In the genomic region with DNA sequence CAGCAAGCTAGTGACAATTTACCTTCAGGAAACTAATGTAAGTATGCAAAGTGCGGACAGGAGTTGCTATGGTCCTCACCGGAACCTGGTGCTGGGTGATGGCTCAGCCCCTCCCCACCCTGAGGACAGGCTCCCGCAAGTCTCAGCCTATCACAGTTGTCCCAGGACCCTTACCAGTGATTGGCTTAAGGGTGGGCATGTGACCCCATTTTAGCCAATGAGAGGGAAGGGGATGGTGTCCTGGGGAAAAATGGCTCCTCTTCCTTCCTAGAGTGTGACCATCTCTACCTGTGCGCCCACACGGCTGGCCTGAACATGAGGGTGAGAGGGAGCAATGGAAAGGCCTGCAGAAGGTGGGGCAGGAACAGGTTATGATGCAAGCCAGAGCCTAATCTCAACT, we compare ENCODE assay signal across 21 cellular contexts.
DNase-seq lines count a peak whose midpoint lies in the region; ATAC-seq, FAIRE-seq and TF ChIP-seq lines count a peak whose summit lies in the region.
"Had no signal": no experiment of that assay in that cellular context is flagged by ENCODE, and none has a peak within 500 bp of the region (broad histone marks: within the 10 kb centered on the region; RNA-seq: fewer than 3 reads in every experiment).

No MANE protein-coding gene starts in this region.

- no peaks in the 10 kb centered on the region for H3K36me3 Mint-ChIP-seq in immature natural killer cell
- H3K36me3 Mint-ChIP-seq: CD14-positive monocyte had no signal

- H3K27ac ChIP-seq in A549 (no peak overlapping the region), HCT116 (ENCODE audit: low read depth, low read length) (no peak overlapping the region)
- H3K27ac ChIP-seq: SK-N-MC had no signal

- FAIRE-seq in A549 (lab: Jason Lieb, UNC): no peak

- no peak overlapping the region for H3K4me3 Mint-ChIP-seq in immature natural killer cell
- H3K4me3 Mint-ChIP-seq: CD14-positive monocyte, H9 had no signal

- H3K27me3 ChIP-seq in HCT116 (ENCODE audit: insufficient read depth, low read length) (peaks cover 19% of the 10 kb centered on the region; the same call in 1 of the 2 replicates), HAP-1 (ENCODE audit: low read depth) (no peaks in the 10 kb centered on the region)

- H3K4me2 ChIP-seq in A549 (no peak overlapping the region), HCT116 (ENCODE audit: low read length) (peak overlapping the region; percentile 23; the same call in 1 of the 2 replicates)

- ATAC-seq in A549: no peak
- ATAC-seq in HCT116: peak; percentile 86
- no peak for ATAC-seq in GM18868 (IDR thresholded peaks at IDR 0.05; ENCODE audit: unreplicated experiment)
- ATAC-seq: Panc1, Right ventricle myocardium inferior had no signal

- H3K9me3 ChIP-seq in A549 (no peaks in the 10 kb centered on the region), HCT116 (ENCODE audit: control insufficient read depth in 1 of 2, insufficient read depth in 1 of 2, low read depth in 1 of 2, low read length in 2 of 2) (no peaks in the 10 kb centered on the region), HAP-1 (no peaks in the 10 kb centered on the region)

- in situ Hi-C loops in HAP-1 (cut with MboI; ENCODE audit: low sequenced_read_pairs): no loop called here

- H3K27ac Mint-ChIP-seq in immature natural killer cell: no peak overlapping the region
- H3K27ac Mint-ChIP-seq: CD14-positive monocyte had no signal

- CTCF ChIA-PET in A549 (lab: Yijun Ruan, JAX): interaction anchor here (0.9 to 1.4 kb wide), 3 partner anchors 18 to 422 kb away, joined by 3 to 5 read pairs (median 5); no protein-coding TSS in a partner anchor
- CTCF ChIA-PET in HCT116 (lab: Charles Lee): interaction anchor here (1.4 kb wide), 1 partner anchor 11 kb away, joined by 3 read pairs; no protein-coding TSS in a partner anchor

- H3K4me3 ChIP-seq in A549 (no peak overlapping the region), HCT116 (replicated peaks in 1 of 2; ENCODE audit: low read depth in 1 of 2, low read length in 2 of 2) (peak overlapping the region in 1 of 2 experiments; percentile 4; a peak in 1 of 4 replicates), HAP-1 (no peak overlapping the region)
- H3K4me3 ChIP-seq: SK-N-MC had no signal

- no peak for TF ChIP-seq CTCF in A549 (IDR thresholded peaks at IDR 0.05)
- TF ChIP-seq CTCF in HCT116 (IDR thresholded peaks at IDR 0.05 in 2 of 3, conservative IDR thresholded peaks at IDR 0.05 in 1 of 3; ENCODE audit: borderline replicate concordance in 1 of 3, insufficient read depth in 1 of 3, low read depth in 2 of 3, low read length in 2 of 3): no peak

- intact Hi-C loops in HCT116 (cut with micrococcal nuclease): no loop called here

- H2AFZ ChIP-seq in HCT116 (ENCODE audit: low read depth, low read length, poor library complexity, severe bottlenecking): peak overlapping the region; percentile 60

- peaks cover 0 to 2% (median 0%) of the 10 kb centered on the region in 6 donors for H3K9me3 Mint-ChIP-seq in immature natural killer cell

- H3K4me1 ChIP-seq in A549: no peaks in the 10 kb centered on the region
- peaks cover 0 to 3% of the 10 kb centered on the region in 2 experiments; a peak in 1 of 4 replicates for H3K4me1 ChIP-seq in HCT116 (ENCODE audit: control insufficient read depth in 1 of 2, insufficient read depth in 2 of 2, low read length in 2 of 2)
- no peaks in the 10 kb centered on the region for H3K4me1 ChIP-seq in HAP-1
- H3K4me1 ChIP-seq: Caco-2 had no signal

- TF ChIP-seq POLR2A in A549 (IDR thresholded peaks at IDR 0.05; ENCODE audit: low read length) (no peak), HCT116 (IDR thresholded peaks at IDR 0.05; ENCODE audit: borderline replicate concordance, extremely low read depth, insufficient read depth, insufficient read length) (no peak)

- DNase-seq in A549 (ENCODE audit: low read depth in 1 of 2, low spot score in 1 of 2): no peak
- peak; percentile 3 for DNase-seq in HCT116 (ENCODE audit: low read depth, low spot score)
- peak; percentile 21 for DNase-seq in SK-N-DZ (ENCODE audit: low spot score)
- peak; percentile 30 for DNase-seq in mesenteric fat pad (ENCODE audit: low spot score)
- no peak for DNase-seq in HAP-1 (ENCODE audit: low spot score in 2 of 2)
- no peak for DNase-seq in activated CD4-positive, alpha-beta T cell treated with anti-CD3 and anti-CD28 coated beads, Interleukin-2, amount 50 U/mL, for 48 hours
- DNase-seq in immature natural killer cell: no peak
- DNase-seq: ACHN, AML-193, DMS153, NCI-H146, NCI-H2081, NCI-H510A, NCI-H774 had no signal

- BruUV-seq in HCT116 (replicated peaks; lab: Mats Ljungman, UMichigan): no TSS peak

- no peaks in the 10 kb centered on the region for H3K79me2 ChIP-seq in HCT116 (ENCODE audit: insufficient read depth, low read length)

- RAD21 ChIA-PET in HCT116 (lab: Charles Lee; ENCODE audit: low non-redundant PET in 1 of 2, low total read pairs in 2 of 2, uncharacterized antibody in 2 of 2, unreplicated experiment in 2 of 2): no interaction called here

- H3K4me1 Mint-ChIP-seq in immature natural killer cell: no peaks in the 10 kb centered on the region

- H3K9ac ChIP-seq in HCT116 (ENCODE audit: low read length): no peak overlapping the region

- peaks cover 0 to 3% (median 1%) of the 10 kb centered on the region in 3 donors for H3K27me3 Mint-ChIP-seq in immature natural killer cell (ENCODE audit: low read depth in 3 of 3)

- no peak for TF ChIP-seq EP300 in A549 (IDR thresholded peaks at IDR 0.05)

- 68% methylated on average over 4 of the region's 5 CpGs for WGBS in A549 (ENCODE audit: missing lambda C conversion rate)

- no peaks in the 10 kb centered on the region for H4K20me1 ChIP-seq in HCT116 (ENCODE audit: insufficient read depth)

- H3K36me3 ChIP-seq in HCT116 (ENCODE audit: control insufficient read depth in 1 of 2, insufficient read depth in 2 of 2, low read length in 2 of 2) (no peaks in the 10 kb centered on the region), HAP-1 (replicated peaks) (no peaks in the 10 kb centered on the region)

- POLR2A ChIA-PET in A549 (lab: Yijun Ruan, JAX) (no interaction called here), HCT116 (lab: Charles Lee) (no interaction called here)

- H3K9me2 ChIP-seq in HCT116 (ENCODE audit: insufficient read depth): no peaks in the 10 kb centered on the region

- TF ChIP-seq RAD21 in A549 (conservative IDR thresholded peaks at IDR 0.05 in 1 of 2, IDR thresholded peaks at IDR 0.05 in 1 of 2) (no peak), HCT116 (IDR thresholded peaks at IDR 0.05; ENCODE audit: low read depth) (no peak)

TF ChIP-seq in A549, 52 proteins besides CTCF, POLR2A, EP300 and RAD21:
- no peak for TF ChIP-seq EHF (CRISPR knock-in tag; IDR thresholded peaks at IDR 0.05)
- TF ChIP-seq, protein P1, sequence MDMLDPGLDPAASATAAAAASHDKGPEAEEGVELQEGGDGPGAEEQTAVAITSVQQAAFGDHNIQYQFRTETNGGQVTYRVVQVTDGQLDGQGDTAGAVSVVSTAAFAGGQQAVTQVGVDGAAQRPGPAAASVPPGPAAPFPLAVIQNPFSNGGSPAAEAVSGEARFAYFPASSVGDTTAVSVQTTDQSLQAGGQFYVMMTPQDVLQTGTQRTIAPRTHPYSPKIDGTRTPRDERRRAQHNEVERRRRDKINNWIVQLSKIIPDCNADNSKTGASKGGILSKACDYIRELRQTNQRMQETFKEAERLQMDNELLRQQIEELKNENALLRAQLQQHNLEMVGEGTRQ (IDR thresholded peaks at IDR 0.05): peak; percentile 53

TF ChIP-seq in HCT116, 20 proteins besides CTCF, POLR2A, EP300 and RAD21:
- TF ChIP-seq SP1 (IDR thresholded peaks at IDR 0.05; ENCODE audit: low read depth): 0 out of 2 replicates have a peak, but pooled peaks have one; percentile 11
- TF ChIP-seq, protein P2, sequence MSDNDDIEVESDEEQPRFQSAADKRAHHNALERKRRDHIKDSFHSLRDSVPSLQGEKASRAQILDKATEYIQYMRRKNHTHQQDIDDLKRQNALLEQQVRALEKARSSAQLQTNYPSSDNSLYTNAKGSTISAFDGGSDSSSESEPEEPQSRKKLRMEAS (IDR thresholded peaks at IDR 0.05): no peak
TF ChIP-seq in HCT116: peak in this region for 1.

Comparison
In these comparisons a context has a peak if more than half of its experiments do, and no peak if none do; other contexts are left out.
1. DNase-seq: peak in HCT116 (single experiment), SK-N-DZ (single experiment) and mesenteric fat pad (single experiment); none in A549 (0 of 2), HAP-1 (0 of 2), activated CD4-positive, alpha-beta T cell treated with anti-CD3 and anti-CD28 coated beads, Interleukin-2, amount 50 U/mL, for 48 hours (0 of 2) and immature natural killer cell (0 of 3).